9 cellular contexts compared by ENCODE assay signal in the genomic region with DNA sequence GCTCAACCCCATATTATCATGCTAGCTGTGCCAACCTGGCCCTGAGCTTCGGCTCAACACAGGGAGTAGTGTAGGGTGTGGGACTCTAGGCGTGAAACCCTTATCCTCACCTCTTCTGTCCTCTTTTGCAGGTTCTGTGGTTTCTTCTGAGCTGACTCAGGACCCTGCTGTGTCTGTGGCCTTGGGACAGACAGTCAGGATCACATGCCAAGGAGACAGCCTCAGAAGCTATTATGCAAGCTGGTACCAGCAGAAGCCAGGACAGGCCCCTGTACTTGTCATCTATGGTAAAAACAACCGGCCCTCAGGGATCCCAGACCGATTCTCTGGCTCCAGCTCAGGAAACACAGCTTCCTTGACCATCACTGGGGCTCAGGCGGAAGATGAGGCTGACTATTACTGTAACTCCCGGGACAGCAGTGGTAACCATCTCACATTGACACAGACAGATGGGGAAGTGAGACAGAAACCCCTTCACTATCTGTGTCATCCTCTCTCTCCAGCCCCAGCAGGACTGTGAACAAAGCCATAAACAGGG.
DNase-seq lines count a peak whose midpoint lies in the region; ATAC-seq and TF ChIP-seq lines count a peak whose summit lies in the region.
"Had no signal": no experiment of that assay in that cellular context is flagged by ENCODE, and none has a peak within 500 bp of the region (broad histone marks: within the 10 kb centered on the region; RNA-seq: fewer than 3 reads in every experiment).

No MANE protein-coding gene starts in this region.

- no peak overlapping the region for H2AFZ ChIP-seq in H9 (ENCODE audit: low read length)

- peak overlapping the region in 1 of 3 donors; percentile 38 for H3K27ac Mint-ChIP-seq in CD4-positive, CD25-positive, alpha-beta regulatory T cell
- H3K27ac Mint-ChIP-seq in IgD-negative memory B cell (peak overlapping the region; percentile 92 to 97 (median 96)), H9 (no peak overlapping the region)

- no peak overlapping the region for H3K56ac ChIP-seq in H9 (ENCODE audit: insufficient read length, low read depth, low read length)

- H2BK120ac ChIP-seq in H9 (ENCODE audit: low read depth, low read length, poor library complexity, severe bottlenecking): no peak overlapping the region

- no peak overlapping the region for H3K4ac ChIP-seq in H9 (ENCODE audit: low read depth, low read length)

- no peak for DNase-seq in CD4-positive, CD25-positive, alpha-beta regulatory T cell
- DNase-seq in fibroblast of pulmonary artery (ENCODE audit: low read depth) (peak; percentile 42), upper lobe of left lung (peak in 1 of 2 donors; percentile 48), H4 (ENCODE audit: low spot score) (no peak), H9 (no peak)
- no peak for DNase-seq in activated effector memory CD4-positive, alpha-beta T cell treated with Interleukin-2 at 50 U/mL for 16 hours

- H4K8ac ChIP-seq in H9 (replicated peaks; ENCODE audit: insufficient read length, low read depth, low read length): no peak overlapping the region

- H3K79me1 ChIP-seq in H9 (ENCODE audit: insufficient read depth, low read depth, low read length, poor library complexity, severe bottlenecking): no peaks in the 10 kb centered on the region

- no peak overlapping the region for H3K27ac ChIP-seq in CD4-positive, CD25-positive, alpha-beta regulatory T cell (ENCODE audit: insufficient read depth, low read length, poor library complexity, severe bottlenecking)
- H3K27ac ChIP-seq in upper lobe of left lung (peak overlapping the region; percentile 36 to 75 (median 70)), H9 (ENCODE audit: insufficient read length, low read depth, low read length) (no peak overlapping the region)

- H3T11ph ChIP-seq in H9 (ENCODE audit: low read length): no peak overlapping the region

- 54 to 70% methylated on average over 5 to 6 of the region's 6 CpGs for WGBS in upper lobe of left lung, 2 donors
- WGBS in H9 (ENCODE audit: extremely low coverage, insufficient read length, low lambda C conversion rate): no CpG with 5 or more reads among the region's 6 CpGs

- no peaks in the 10 kb centered on the region for H3K9me3 ChIP-seq in CD4-positive, CD25-positive, alpha-beta regulatory T cell (ENCODE audit: control insufficient read depth in 2 of 2, low read length in 2 of 2)
- no peaks in the 10 kb centered on the region for H3K9me3 ChIP-seq in upper lobe of left lung
- H3K9me3 ChIP-seq in H9 (ENCODE audit: control insufficient read depth, low read depth, low read length): no peaks in the 10 kb centered on the region

- no peak overlapping the region for H2BK15ac ChIP-seq in H9 (ENCODE audit: low read depth, low read length)

- no peak overlapping the region for H4K91ac ChIP-seq in H9 (ENCODE audit: insufficient read length, low read depth, low read length)

- no peak overlapping the region for H4K5ac ChIP-seq in H9 (ENCODE audit: insufficient read length, low read depth, low read length)

- H3K23ac ChIP-seq in H9 (ENCODE audit: insufficient read length, low read depth, low read length): no peak overlapping the region

- H2BK5ac ChIP-seq in H9 (ENCODE audit: insufficient read length, low read length): no peak overlapping the region

- no peak overlapping the region for H3K4me3 ChIP-seq in CD4-positive, CD25-positive, alpha-beta regulatory T cell (ENCODE audit: low read depth, low read length)
- H3K4me3 ChIP-seq in fibroblast of pulmonary artery (replicated peaks; ENCODE audit: low read depth, low read length) (no peak overlapping the region), upper lobe of left lung (no peak overlapping the region)

- peak; percentile 12 to 29 for ATAC-seq in CD4-positive, CD25-positive, alpha-beta regulatory T cell (ENCODE audit: low read depth in 2 of 2)
- ATAC-seq in GM19463 (IDR thresholded peaks at IDR 0.05; ENCODE audit: unreplicated experiment): peak; percentile 80
- ATAC-seq in upper lobe of left lung (ENCODE audit: low FRiP score in 2 of 2): peak; percentile 72 to 83

- TF ChIP-seq CTCF in fibroblast of pulmonary artery (IDR thresholded peaks at IDR 0.05; ENCODE audit: low read length, missing control alignments) (no peak), upper lobe of left lung (IDR thresholded peaks at IDR 0.05) (no peak), H9 (conservative IDR thresholded peaks at IDR 0.05) (no peak)

- no peaks in the 10 kb centered on the region for H3K36me3 Mint-ChIP-seq in CD4-positive, CD25-positive, alpha-beta regulatory T cell
- H3K36me3 Mint-ChIP-seq in IgD-negative memory B cell (no peaks in the 10 kb centered on the region), H9 (ENCODE audit: insufficient read depth in 1 of 3, low read depth in 3 of 3) (no peaks in the 10 kb centered on the region)

- H2BK12ac ChIP-seq in H9 (ENCODE audit: insufficient read length, low read depth, low read length): no peak overlapping the region

- H3K4me3 Mint-ChIP-seq in CD4-positive, CD25-positive, alpha-beta regulatory T cell: no peak overlapping the region
- H3K4me3 Mint-ChIP-seq in IgD-negative memory B cell (peak overlapping the region; percentile 65 to 90 (median 74)), H9 (no peak overlapping the region)
- H3K4me3 Mint-ChIP-seq: nephron had no signal

- H2AK5ac ChIP-seq in H9 (ENCODE audit: insufficient read length, low read length): no peak overlapping the region

- H3K18ac ChIP-seq in H9 (ENCODE audit: insufficient read length, low read depth, low read length): no peak overlapping the region

- peaks cover 7% of the 10 kb centered on the region for H3K4me1 ChIP-seq in CD4-positive, CD25-positive, alpha-beta regulatory T cell (ENCODE audit: control insufficient read depth, insufficient read depth, low read length, poor library complexity, severe bottlenecking)
- H3K4me1 ChIP-seq in upper lobe of left lung (peaks cover 0 to 4% (median 0%) of the 10 kb centered on the region in 4 donors), H9 (ENCODE audit: insufficient read depth, low read length) (no peaks in the 10 kb centered on the region)

- no peaks in the 10 kb centered on the region for H4K20me1 ChIP-seq in H9 (ENCODE audit: control insufficient read depth, insufficient read depth, insufficient read length)

- no peak overlapping the region for H2BK20ac ChIP-seq in H9 (ENCODE audit: low read depth, low read length, poor library complexity, severe bottlenecking)

- H3K36me3 ChIP-seq in CD4-positive, CD25-positive, alpha-beta regulatory T cell (ENCODE audit: control insufficient read depth, insufficient read depth, low read length): no peaks in the 10 kb centered on the region
- H3K36me3 ChIP-seq in upper lobe of left lung: no peaks in the 10 kb centered on the region

- H3K4me1 Mint-ChIP-seq in CD4-positive, CD25-positive, alpha-beta regulatory T cell: peaks cover 0 to 15% (median 6%) of the 10 kb centered on the region in 4 donors
- peaks cover 26 to 42% (median 35%) of the 10 kb centered on the region in 3 donors for H3K4me1 Mint-ChIP-seq in IgD-negative memory B cell
- H3K4me1 Mint-ChIP-seq in H9: peaks cover 0 to 2% of the 10 kb centered on the region in 2 experiments; a peak in 2 of 4 replicates

- no peak overlapping the region for H3K14ac ChIP-seq in H9 (ENCODE audit: insufficient read depth, low read length)

- peak in 1 of 4 donors; percentile 28 for TF ChIP-seq POLR2A in upper lobe of left lung (IDR thresholded peaks at IDR 0.05)

- H3K9me3 Mint-ChIP-seq in CD4-positive, CD25-positive, alpha-beta regulatory T cell: no peaks in the 10 kb centered on the region
- H3K9me3 Mint-ChIP-seq in IgD-negative memory B cell: no peaks in the 10 kb centered on the region
- H3K9me3 Mint-ChIP-seq in H9: no peaks in the 10 kb centered on the region
- H3K9me3 Mint-ChIP-seq: nephron had no signal

- H3K27me3 Mint-ChIP-seq in CD4-positive, CD25-positive, alpha-beta regulatory T cell: peaks cover 9% of the 10 kb centered on the region
- H3K27me3 Mint-ChIP-seq in IgD-negative memory B cell (no peaks in the 10 kb centered on the region), H9 (ENCODE audit: low read depth) (peaks cover 100% of the 10 kb centered on the region)

- no peak for TF ChIP-seq EP300 in upper lobe of left lung (IDR thresholded peaks at IDR 0.05)

- no peaks in the 10 kb centered on the region for H3K23me2 ChIP-seq in H9 (ENCODE audit: insufficient read length, low read depth, low read length, poor library complexity, severe bottlenecking)

- H3K79me2 ChIP-seq in H9 (ENCODE audit: insufficient read depth, low read length): no peaks in the 10 kb centered on the region

- H3K27me3 ChIP-seq in CD4-positive, CD25-positive, alpha-beta regulatory T cell (ENCODE audit: control insufficient read depth, insufficient read depth, low read length): peaks cover 3% of the 10 kb centered on the region
- no peaks in the 10 kb centered on the region for H3K27me3 ChIP-seq in upper lobe of left lung
- peaks cover 8% of the 10 kb centered on the region; the same call in 1 of the 2 replicates for H3K27me3 ChIP-seq in H9 (ENCODE audit: insufficient read depth, low read length)

- no peak overlapping the region for H3K9ac ChIP-seq in H9 (ENCODE audit: extremely low read depth, insufficient read length, low read length)

- H3K4me2 ChIP-seq in H9 (ENCODE audit: insufficient read depth, insufficient read length, low read length): no peak overlapping the region

Comparison
In these comparisons a context has a peak if more than half of its experiments do, and no peak if none do; other contexts are left out.
1. ATAC-seq: peak in every context shown above with its lines; median percentile 80 in GM19463; 78 in upper lobe of left lung; 20 in CD4-positive, CD25-positive, alpha-beta regulatory T cell.
2. H3K27ac ChIP-seq: peak in upper lobe of left lung (4 of 4); none in CD4-positive, CD25-positive, alpha-beta regulatory T cell (single experiment) and H9 (single experiment).
3. H3K27ac Mint-ChIP-seq: peak in IgD-negative memory B cell (3 of 3); none in H9 (0 of 3).
4. H3K4me3 Mint-ChIP-seq: peak in IgD-negative memory B cell (4 of 4); none in CD4-positive, CD25-positive, alpha-beta regulatory T cell (0 of 4) and H9 (0 of 2).